8 cellular contexts compared by ENCODE assay signal in the genomic region with DNA sequence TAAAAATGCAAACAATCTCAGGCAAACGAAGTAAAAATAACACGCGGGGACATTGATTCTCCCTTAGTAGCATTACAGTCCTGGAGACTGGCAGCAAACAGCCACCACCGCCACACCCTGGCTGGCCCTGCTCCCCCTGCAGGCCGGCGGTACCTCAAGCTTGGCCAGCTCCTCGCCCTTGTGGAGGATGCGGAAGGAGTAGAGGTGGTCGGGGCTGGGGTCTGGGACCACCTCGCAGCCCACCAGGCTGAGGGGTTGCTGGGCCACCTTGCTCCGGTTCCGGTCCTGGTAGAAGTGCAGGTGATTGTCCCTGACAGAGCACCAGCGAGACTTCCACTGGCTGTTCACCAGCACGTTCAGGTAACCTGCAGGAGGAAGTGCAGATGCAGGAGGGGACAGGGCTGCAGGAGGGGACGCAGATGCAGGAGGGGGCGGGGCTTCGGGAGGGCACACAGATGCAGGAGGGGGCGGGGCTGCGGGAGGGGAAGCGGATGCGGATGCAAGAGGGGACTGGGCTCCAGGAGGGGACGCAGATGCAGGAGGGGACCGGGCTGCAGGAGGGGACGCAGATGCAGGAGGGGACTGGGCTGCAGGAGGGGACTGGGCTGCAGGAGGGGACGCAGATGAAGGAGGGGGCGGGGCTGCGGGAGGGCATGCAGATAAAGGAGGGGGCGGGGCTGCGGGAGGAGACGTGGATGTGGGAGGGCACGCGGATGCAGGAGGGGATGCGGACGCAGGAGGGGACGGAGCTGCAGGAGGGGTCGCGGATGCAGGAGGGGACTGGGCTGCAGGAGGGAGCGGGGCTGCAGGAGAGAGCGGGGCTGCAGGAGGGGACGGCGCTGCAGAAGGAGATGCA.
A peak's percentile ranks its signal among the peaks of the same experiment; 100 is the strongest.
DNase-seq lines count a peak whose midpoint lies in the region; ATAC-seq and TF ChIP-seq lines count a peak whose summit lies in the region.

No MANE protein-coding gene starts in this region.

- intact Hi-C loops in A673 (cut with micrococcal nuclease; ENCODE audit: unreplicated experiment) (loop anchor here (1.0 to 10.0 kb wide), 5 partner anchors 130 to 825 kb away; no protein-coding TSS in a partner anchor), posterior vena cava (cut with DNase I) (loop anchor here (10.0 kb wide), 1 partner anchor 130 kb away; no protein-coding TSS in a partner anchor)

- H3K9me3 ChIP-seq in A673 (ENCODE audit: low read depth, low read length, poor library complexity, severe bottlenecking), result no peaks in the 10 kb centered on the region

- no peaks in the 10 kb centered on the region for H3K36me3 Mint-ChIP-seq in activated T-cell treated with anti-CD3 and anti-CD28 coated beads, Interleukin-2, amount 50 U/mL, for 4 hours (ENCODE audit: insufficient read depth)

- H3K36me3 ChIP-seq in A673 (ENCODE audit: insufficient read depth, low read length, poor library complexity, severe bottlenecking), result no peaks in the 10 kb centered on the region

- peak overlapping the region; percentile 35 for H3K4me3 ChIP-seq in A673 (ENCODE audit: low read depth, low read length, poor library complexity, severe bottlenecking)

- ATAC-seq in GM18508 (IDR thresholded peaks at IDR 0.05; ENCODE audit: insufficient read depth, unreplicated experiment) (peak; percentile 25), HG03095 (IDR thresholded peaks at IDR 0.05; ENCODE audit: unreplicated experiment) (peak; percentile 61), foreskin keratinocyte (no peak)
- peak; percentile 71 to 83 for ATAC-seq in activated T-cell treated with anti-CD3 and anti-CD28 coated beads, Interleukin-2, amount 50 U/mL, for 4 hours

- peaks cover 9% of the 10 kb centered on the region for H3K4me1 Mint-ChIP-seq in activated T-cell treated with anti-CD3 and anti-CD28 coated beads, Interleukin-2, amount 50 U/mL, for 4 hours (ENCODE audit: low read depth)

- CTCF ChIA-PET in A673 (lab: Charles Lee), result interaction anchor here (0.6 to 2.1 kb wide), 11 partner anchors 14 to 825 kb away, joined by 3 to 10 read pairs (median 3); no protein-coding TSS in a partner anchor

- H3K4me3 Mint-ChIP-seq in activated T-cell treated with anti-CD3 and anti-CD28 coated beads, Interleukin-2, amount 50 U/mL, for 4 hours, result peak overlapping the region; percentile 82

- no peaks in the 10 kb centered on the region for H3K9me3 Mint-ChIP-seq in activated T-cell treated with anti-CD3 and anti-CD28 coated beads, Interleukin-2, amount 50 U/mL, for 4 hours

- DNase-seq in A673 (ENCODE audit: low spot score), result peak; percentile 51
- peak; percentile 51 for DNase-seq in NCI-H748 treated with DMSO at 0.1 percent for 48 hours (lab: John Stamatoyannopoulos, UW)
- DNase-seq in activated T-cell treated with anti-CD3 and anti-CD28 coated beads, Interleukin-2, amount 50 U/mL, for 4 hours, result peak; percentile 48
- no peak for DNase-seq in foreskin keratinocyte
- peak; percentile 81 for DNase-seq in posterior vena cava (ENCODE audit: low spot score)
- DNase-seq in ureter (ENCODE audit: low spot score), result peak; percentile 57

- H3K27ac ChIP-seq in A673 (ENCODE audit: low read depth, low read length, poor library complexity, severe bottlenecking) (no peak overlapping the region), foreskin keratinocyte (peak overlapping the region; percentile 17)

- H3K4me1 ChIP-seq in A673 (ENCODE audit: insufficient read depth, low read length, poor library complexity, severe bottlenecking) (peaks cover 7% of the 10 kb centered on the region), foreskin keratinocyte (peaks cover 6% of the 10 kb centered on the region)

- POLR2A ChIA-PET in A673 (lab: Charles Lee; ENCODE audit: low non-redundant PET), result no interaction called here

- H3K27me3 Mint-ChIP-seq in activated T-cell treated with anti-CD3 and anti-CD28 coated beads, Interleukin-2, amount 50 U/mL, for 4 hours (ENCODE audit: low read depth), result no peaks in the 10 kb centered on the region

- BruUV-seq in A673 (replicated peaks; lab: Mats Ljungman, UMichigan), result no TSS peak

- TF ChIP-seq CTCF in A673 (conservative IDR thresholded peaks at IDR 0.05; ENCODE audit: low read depth, low read length) (peak; percentile 53), foreskin keratinocyte (conservative IDR thresholded peaks at IDR 0.05) (peak; percentile 48)

- H3K27me3 ChIP-seq in A673 (replicated peaks; ENCODE audit: insufficient read depth, low read depth, low read length, poor library complexity) (no peaks in the 10 kb centered on the region), foreskin keratinocyte (no peaks in the 10 kb centered on the region)

Comparison
In these comparisons a context has a peak if more than half of its experiments do, and no peak if none do; other contexts are left out.
1. DNase-seq: peak in A673 (single experiment), NCI-H748 treated with DMSO at 0.1 percent for 48 hours (single experiment), activated T-cell treated with anti-CD3 and anti-CD28 coated beads, Interleukin-2, amount 50 U/mL, for 4 hours (single experiment), posterior vena cava (single experiment) and ureter (single experiment); none in foreskin keratinocyte (0 of 2).